1 cellular context compared by ENCODE assay signal in the genomic region with DNA sequence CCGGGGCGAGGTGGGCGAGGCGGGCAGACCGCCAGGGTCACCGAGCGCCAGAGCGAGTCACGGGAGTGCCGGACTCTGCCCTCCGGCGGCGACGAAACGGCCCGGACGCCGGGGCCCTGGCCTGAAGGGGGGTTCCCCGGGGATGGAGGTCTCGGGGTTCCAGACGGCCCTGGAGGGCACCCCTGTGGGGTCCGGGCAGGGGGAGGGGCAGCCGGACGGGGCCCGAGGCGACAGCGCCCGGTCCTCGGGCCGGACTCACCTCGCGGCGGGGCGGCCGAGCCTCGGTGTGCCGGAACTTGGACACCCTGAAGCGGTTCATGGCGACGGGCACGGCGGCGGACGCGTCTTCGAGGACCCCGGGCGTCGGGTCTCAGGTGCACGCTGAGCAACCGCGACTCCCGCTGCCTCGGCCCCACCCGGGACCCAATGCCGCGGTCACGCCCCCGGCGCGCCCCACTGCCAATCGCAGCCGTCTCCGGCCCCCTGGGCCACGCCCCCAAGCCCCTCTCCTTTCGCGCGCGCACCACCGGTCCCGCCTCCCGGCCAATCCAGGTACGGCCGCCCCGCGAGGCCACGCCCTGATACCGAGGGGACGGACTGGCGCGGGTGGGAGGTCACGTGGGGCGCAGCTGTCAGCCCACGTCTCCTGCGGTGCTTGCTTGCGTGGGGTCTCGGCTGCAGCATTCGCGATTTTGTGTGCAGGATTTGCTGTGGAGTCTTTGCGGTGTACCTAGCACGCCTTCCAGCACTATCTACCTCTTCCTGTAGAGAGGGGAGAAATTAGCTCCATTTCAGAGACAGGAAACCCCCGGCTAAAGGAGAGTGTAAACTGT.
TF ChIP-seq lines count a peak whose summit lies in the region.

A gene (minus strand): TSS at position 397 of the 833 bp plus-strand sequence. CDS start 78 bp downstream, at position 319.

TF ChIP-seq in GM12878, 131 proteins besides CTCF, POLR2A, EP300 and RAD21 (continued from another document and continues in another):
- TF ChIP-seq, protein P1, sequence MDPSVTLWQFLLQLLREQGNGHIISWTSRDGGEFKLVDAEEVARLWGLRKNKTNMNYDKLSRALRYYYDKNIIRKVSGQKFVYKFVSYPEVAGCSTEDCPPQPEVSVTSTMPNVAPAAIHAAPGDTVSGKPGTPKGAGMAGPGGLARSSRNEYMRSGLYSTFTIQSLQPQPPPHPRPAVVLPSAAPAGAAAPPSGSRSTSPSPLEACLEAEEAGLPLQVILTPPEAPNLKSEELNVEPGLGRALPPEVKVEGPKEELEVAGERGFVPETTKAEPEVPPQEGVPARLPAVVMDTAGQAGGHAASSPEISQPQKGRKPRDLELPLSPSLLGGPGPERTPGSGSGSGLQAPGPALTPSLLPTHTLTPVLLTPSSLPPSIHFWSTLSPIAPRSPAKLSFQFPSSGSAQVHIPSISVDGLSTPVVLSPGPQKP (IDR thresholded peaks at IDR 0.05; ENCODE audit: low read depth, low read length): no peak
- TF ChIP-seq ZNF207 (IDR thresholded peaks at IDR 0.05; ENCODE audit: borderline replicate concordance) (no peak), ATF7 (IDR thresholded peaks at IDR 0.05; ENCODE audit: low read depth) (no peak), ZNF274 (IDR thresholded peaks at IDR 0.05; ENCODE audit: insufficient read depth, insufficient read length) (no peak), DPF2 (IDR thresholded peaks at IDR 0.05) (peak; percentile 41; the same call in 1 of the 2 replicates), ETV6 (conservative IDR thresholded peaks at IDR 0.05 in 1 of 2, IDR thresholded peaks at IDR 0.05 in 1 of 2; ENCODE audit: borderline replicate concordance in 1 of 2, low read depth in 1 of 2) (no peak), CBX3 (IDR thresholded peaks at IDR 0.05; ENCODE audit: borderline replicate concordance, low read depth) (no peak), CHD4 (IDR thresholded peaks at IDR 0.05) (no peak), FOS (IDR thresholded peaks at IDR 0.05; ENCODE audit: borderline replicate concordance, extremely low read depth, insufficient read length) (no peak), NFYA (IDR thresholded peaks at IDR 0.05; ENCODE audit: borderline replicate concordance, low read depth, low read length) (no peak), BCL11A (IDR thresholded peaks at IDR 0.05; ENCODE audit: low read depth, low read length) (no peak), YBX1 (IDR thresholded peaks at IDR 0.05) (no peak), TAF1 (IDR thresholded peaks at IDR 0.05; ENCODE audit: borderline replicate concordance, low read depth, low read length) (peak; percentile 17; the same call in 1 of the 2 replicates), IKZF2 (IDR thresholded peaks at IDR 0.05) (0 out of 4 replicates have a peak, but pooled peaks of 1 of the 2 experiments have one; percentile 16), ZSCAN29 (IDR thresholded peaks at IDR 0.05) (no peak), WRNIP1 (IDR thresholded peaks at IDR 0.05; ENCODE audit: borderline replicate concordance, low read depth, low read length) (no peak), SMARCA5 (IDR thresholded peaks at IDR 0.05) (peak; percentile 75), NR2C2 (IDR thresholded peaks at IDR 0.05; ENCODE audit: borderline replicate concordance, control insufficient read depth, insufficient read length, low read depth) (no peak), KLF5 (IDR thresholded peaks at IDR 0.05; ENCODE audit: partially characterized antibody) (no peak)
- TF ChIP-seq, protein P2, sequence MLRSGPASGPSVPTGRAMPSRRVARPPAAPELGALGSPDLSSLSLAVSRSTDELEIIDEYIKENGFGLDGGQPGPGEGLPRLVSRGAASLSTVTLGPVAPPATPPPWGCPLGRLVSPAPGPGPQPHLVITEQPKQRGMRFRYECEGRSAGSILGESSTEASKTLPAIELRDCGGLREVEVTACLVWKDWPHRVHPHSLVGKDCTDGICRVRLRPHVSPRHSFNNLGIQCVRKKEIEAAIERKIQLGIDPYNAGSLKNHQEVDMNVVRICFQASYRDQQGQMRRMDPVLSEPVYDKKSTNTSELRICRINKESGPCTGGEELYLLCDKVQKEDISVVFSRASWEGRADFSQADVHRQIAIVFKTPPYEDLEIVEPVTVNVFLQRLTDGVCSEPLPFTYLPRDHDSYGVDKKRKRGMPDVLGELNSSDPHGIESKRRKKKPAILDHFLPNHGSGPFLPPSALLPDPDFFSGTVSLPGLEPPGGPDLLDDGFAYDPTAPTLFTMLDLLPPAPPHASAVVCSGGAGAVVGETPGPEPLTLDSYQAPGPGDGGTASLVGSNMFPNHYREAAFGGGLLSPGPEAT (IDR thresholded peaks at IDR 0.05; ENCODE audit: low read depth): peak; percentile 75
- TF ChIP-seq, protein P3, sequence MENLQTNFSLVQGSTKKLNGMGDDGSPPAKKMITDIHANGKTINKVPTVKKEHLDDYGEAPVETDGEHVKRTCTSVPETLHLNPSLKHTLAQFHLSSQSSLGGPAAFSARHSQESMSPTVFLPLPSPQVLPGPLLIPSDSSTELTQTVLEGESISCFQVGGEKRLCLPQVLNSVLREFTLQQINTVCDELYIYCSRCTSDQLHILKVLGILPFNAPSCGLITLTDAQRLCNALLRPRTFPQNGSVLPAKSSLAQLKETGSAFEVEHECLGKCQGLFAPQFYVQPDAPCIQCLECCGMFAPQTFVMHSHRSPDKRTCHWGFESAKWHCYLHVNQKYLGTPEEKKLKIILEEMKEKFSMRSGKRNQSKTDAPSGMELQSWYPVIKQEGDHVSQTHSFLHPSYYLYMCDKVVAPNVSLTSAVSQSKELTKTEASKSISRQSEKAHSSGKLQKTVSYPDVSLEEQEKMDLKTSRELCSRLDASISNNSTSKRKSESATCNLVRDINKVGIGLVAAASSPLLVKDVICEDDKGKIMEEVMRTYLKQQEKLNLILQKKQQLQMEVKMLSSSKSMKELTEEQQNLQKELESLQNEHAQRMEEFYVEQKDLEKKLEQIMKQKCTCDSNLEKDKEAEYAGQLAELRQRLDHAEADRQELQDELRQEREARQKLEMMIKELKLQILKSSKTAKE (IDR thresholded peaks at IDR 0.05; ENCODE audit: low read depth, poor library complexity, severe bottlenecking): no peak
- TF ChIP-seq, protein P4, sequence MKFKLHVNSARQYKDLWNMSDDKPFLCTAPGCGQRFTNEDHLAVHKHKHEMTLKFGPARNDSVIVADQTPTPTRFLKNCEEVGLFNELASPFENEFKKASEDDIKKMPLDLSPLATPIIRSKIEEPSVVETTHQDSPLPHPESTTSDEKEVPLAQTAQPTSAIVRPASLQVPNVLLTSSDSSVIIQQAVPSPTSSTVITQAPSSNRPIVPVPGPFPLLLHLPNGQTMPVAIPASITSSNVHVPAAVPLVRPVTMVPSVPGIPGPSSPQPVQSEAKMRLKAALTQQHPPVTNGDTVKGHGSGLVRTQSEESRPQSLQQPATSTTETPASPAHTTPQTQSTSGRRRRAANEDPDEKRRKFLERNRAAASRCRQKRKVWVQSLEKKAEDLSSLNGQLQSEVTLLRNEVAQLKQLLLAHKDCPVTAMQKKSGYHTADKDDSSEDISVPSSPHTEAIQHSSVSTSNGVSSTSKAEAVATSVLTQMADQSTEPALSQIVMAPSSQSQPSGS (IDR thresholded peaks at IDR 0.05; ENCODE audit: low read length): no peak
- TF ChIP-seq, protein P5, sequence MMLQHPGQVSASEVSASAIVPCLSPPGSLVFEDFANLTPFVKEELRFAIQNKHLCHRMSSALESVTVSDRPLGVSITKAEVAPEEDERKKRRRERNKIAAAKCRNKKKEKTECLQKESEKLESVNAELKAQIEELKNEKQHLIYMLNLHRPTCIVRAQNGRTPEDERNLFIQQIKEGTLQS (IDR thresholded peaks at IDR 0.05; ENCODE audit: borderline replicate concordance, extremely low read depth, low read depth, low read length): peak; percentile 85; the same call in 1 of the 2 replicates
- TF ChIP-seq, protein P6, sequence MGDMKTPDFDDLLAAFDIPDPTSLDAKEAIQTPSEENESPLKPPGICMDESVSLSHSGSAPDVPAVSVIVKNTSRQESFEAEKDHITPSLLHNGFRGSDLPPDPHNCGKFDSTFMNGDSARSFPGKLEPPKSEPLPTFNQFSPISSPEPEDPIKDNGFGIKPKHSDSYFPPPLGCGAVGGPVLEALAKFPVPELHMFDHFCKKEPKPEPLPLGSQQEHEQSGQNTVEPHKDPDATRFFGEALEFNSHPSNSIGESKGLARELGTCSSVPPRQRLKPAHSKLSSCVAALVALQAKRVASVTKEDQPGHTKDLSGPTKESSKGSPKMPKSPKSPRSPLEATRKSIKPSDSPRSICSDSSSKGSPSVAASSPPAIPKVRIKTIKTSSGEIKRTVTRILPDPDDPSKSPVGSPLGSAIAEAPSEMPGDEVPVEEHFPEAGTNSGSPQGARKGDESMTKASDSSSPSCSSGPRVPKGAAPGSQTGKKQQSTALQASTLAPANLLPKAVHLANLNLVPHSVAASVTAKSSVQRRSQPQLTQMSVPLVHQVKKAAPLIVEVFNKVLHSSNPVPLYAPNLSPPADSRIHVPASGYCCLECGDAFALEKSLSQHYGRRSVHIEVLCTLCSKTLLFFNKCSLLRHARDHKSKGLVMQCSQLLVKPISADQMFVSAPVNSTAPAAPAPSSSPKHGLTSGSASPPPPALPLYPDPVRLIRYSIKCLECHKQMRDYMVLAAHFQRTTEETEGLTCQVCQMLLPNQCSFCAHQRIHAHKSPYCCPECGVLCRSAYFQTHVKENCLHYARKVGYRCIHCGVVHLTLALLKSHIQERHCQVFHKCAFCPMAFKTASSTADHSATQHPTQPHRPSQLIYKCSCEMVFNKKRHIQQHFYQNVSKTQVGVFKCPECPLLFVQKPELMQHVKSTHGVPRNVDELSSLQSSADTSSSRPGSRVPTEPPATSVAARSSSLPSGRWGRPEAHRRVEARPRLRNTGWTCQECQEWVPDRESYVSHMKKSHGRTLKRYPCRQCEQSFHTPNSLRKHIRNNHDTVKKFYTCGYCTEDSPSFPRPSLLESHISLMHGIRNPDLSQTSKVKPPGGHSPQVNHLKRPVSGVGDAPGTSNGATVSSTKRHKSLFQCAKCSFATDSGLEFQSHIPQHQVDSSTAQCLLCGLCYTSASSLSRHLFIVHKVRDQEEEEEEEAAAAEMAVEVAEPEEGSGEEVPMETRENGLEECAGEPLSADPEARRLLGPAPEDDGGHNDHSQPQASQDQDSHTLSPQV (IDR thresholded peaks at IDR 0.05): no peak
- TF ChIP-seq, protein P7, sequence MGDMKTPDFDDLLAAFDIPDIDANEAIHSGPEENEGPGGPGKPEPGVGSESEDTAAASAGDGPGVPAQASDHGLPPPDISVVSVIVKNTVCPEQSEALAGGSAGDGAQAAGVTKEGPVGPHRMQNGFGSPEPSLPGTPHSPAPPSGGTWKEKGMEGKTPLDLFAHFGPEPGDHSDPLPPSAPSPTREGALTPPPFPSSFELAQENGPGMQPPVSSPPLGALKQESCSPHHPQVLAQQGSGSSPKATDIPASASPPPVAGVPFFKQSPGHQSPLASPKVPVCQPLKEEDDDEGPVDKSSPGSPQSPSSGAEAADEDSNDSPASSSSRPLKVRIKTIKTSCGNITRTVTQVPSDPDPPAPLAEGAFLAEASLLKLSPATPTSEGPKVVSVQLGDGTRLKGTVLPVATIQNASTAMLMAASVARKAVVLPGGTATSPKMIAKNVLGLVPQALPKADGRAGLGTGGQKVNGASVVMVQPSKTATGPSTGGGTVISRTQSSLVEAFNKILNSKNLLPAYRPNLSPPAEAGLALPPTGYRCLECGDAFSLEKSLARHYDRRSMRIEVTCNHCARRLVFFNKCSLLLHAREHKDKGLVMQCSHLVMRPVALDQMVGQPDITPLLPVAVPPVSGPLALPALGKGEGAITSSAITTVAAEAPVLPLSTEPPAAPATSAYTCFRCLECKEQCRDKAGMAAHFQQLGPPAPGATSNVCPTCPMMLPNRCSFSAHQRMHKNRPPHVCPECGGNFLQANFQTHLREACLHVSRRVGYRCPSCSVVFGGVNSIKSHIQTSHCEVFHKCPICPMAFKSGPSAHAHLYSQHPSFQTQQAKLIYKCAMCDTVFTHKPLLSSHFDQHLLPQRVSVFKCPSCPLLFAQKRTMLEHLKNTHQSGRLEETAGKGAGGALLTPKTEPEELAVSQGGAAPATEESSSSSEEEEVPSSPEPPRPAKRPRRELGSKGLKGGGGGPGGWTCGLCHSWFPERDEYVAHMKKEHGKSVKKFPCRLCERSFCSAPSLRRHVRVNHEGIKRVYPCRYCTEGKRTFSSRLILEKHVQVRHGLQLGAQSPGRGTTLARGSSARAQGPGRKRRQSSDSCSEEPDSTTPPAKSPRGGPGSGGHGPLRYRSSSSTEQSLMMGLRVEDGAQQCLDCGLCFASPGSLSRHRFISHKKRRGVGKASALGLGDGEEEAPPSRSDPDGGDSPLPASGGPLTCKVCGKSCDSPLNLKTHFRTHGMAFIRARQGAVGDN (IDR thresholded peaks at IDR 0.05): peak; percentile 42; the same call in 1 of the 2 replicates
- TF ChIP-seq, protein P8, sequence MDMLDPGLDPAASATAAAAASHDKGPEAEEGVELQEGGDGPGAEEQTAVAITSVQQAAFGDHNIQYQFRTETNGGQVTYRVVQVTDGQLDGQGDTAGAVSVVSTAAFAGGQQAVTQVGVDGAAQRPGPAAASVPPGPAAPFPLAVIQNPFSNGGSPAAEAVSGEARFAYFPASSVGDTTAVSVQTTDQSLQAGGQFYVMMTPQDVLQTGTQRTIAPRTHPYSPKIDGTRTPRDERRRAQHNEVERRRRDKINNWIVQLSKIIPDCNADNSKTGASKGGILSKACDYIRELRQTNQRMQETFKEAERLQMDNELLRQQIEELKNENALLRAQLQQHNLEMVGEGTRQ (IDR thresholded peaks at IDR 0.05; ENCODE audit: borderline replicate concordance, low read depth, low read length): peak; percentile 94
- TF ChIP-seq, protein P9, sequence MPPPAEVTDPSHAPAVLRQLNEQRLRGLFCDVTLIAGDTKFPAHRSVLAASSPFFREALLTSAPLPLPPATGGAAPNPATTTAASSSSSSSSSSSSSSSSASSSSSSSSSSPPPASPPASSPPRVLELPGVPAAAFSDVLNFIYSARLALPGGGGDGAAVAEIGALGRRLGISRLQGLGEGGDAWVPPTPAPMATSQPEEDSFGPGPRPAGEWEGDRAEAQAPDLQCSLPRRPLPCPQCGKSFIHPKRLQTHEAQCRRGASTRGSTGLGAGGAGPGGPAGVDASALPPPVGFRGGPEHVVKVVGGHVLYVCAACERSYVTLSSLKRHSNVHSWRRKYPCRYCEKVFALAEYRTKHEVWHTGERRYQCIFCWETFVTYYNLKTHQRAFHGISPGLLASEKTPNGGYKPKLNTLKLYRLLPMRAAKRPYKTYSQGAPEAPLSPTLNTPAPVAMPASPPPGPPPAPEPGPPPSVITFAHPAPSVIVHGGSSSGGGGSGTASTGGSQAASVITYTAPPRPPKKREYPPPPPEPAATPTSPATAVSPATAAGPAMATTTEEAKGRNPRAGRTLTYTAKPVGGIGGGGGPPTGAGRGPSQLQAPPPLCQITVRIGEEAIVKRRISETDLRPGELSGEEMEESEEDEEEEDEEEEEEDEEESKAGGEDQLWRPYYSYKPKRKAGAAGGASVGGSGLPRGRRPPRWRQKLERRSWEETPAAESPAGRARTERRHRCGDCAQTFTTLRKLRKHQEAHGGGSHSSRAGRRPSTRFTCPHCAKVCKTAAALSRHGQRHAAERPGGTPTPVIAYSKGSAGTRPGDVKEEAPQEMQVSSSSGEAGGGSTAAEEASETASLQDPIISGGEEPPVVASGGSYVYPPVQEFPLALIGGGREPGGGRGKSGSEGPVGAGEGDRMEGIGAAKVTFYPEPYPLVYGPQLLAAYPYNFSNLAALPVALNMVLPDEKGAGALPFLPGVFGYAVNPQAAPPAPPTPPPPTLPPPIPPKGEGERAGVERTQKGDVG (CRISPR knock-in tag; IDR thresholded peaks at IDR 0.05): no peak
